ENCODE assay signal across 12 cellular contexts in genomic region chr9:89532478-89532877, GRCh38. TPM values are rescaled to one million over a fixed set of nuclear protein-coding genes. Genes with fewer than 3 reads are reported as not detected.
DNase-seq lines count a peak whose midpoint lies in the region; ATAC-seq and TF ChIP-seq lines count a peak whose summit lies in the region.
"Had no signal": no experiment of that assay in that cellular context is flagged by ENCODE, and none has a peak within 500 bp of the region (broad histone marks: within the 10 kb centered on the region; RNA-seq: fewer than 3 reads in every experiment).

No MANE protein-coding gene starts in this region.

- CTCF ChIA-PET in activated naive CD4-positive, alpha-beta T cell treated with anti-CD3 and anti-CD28 coated beads for 36 hours (lab: Charles Lee): interaction anchor here (1.3 to 3.2 kb wide), 4 partner anchors 16 to 53 kb away, joined by 3 to 17 read pairs (median 4); no protein-coding TSS in a partner anchor
- CTCF ChIA-PET in PC-9 (lab: Charles Lee): no interaction called here

- ATAC-seq in GM19023 (IDR thresholded peaks at IDR 0.05; ENCODE audit: unreplicated experiment) (no peak), GM23338 (no peak)
- ATAC-seq: PC-3 had no signal

- no peaks in the 10 kb centered on the region for H3K27me3 Mint-ChIP-seq in activated naive CD4-positive, alpha-beta T cell treated with anti-CD3 and anti-CD28 coated beads for 36 hours (ENCODE audit: low read depth)
- H3K27me3 Mint-ChIP-seq in GM23338 (ENCODE audit: insufficient read depth, low read depth, poor library complexity) (peaks cover 6% of the 10 kb centered on the region), type B pancreatic cell (no peaks in the 10 kb centered on the region)

- no peaks in the 10 kb centered on the region for H3K9me3 Mint-ChIP-seq in activated naive CD4-positive, alpha-beta T cell treated with anti-CD3 and anti-CD28 coated beads for 36 hours
- H3K9me3 Mint-ChIP-seq in GM23338 (peaks cover 12% of the 10 kb centered on the region; the same call in 2 of the 3 replicates), type B pancreatic cell (peaks cover 11% of the 10 kb centered on the region)

- H3K27ac ChIP-seq in GM23338 (ENCODE audit: low read depth): no peak overlapping the region
- H3K27ac ChIP-seq in PC-9: no peak overlapping the region

- DNase-seq in activated gamma-delta T cell treated with Interleukin-2 at 50 U/mL for 16 hours (peak; percentile 38), activated gamma-delta T cell (lab: John Stamatoyannopoulos, UW) (no peak), mucosa of gallbladder (ENCODE audit: low spot score) (peak; percentile 49), GM23338 (ENCODE audit: low spot score) (no peak), type B pancreatic cell (ENCODE audit: extremely low spot score, unreplicated experiment) (no peak), PC-9 (no peak)
- peak; percentile 88 for DNase-seq in activated naive CD4-positive, alpha-beta T cell treated with anti-CD3 and anti-CD28 coated beads for 36 hours
- DNase-seq: central memory CD4-positive, alpha-beta T cell; GOT3; MM.1S; PC-3 had no signal

- no peaks in the 10 kb centered on the region for H3K36me3 ChIP-seq in GM23338 (ENCODE audit: insufficient read depth)
- H3K36me3 ChIP-seq in PC-9 (ENCODE audit: low read depth): no peaks in the 10 kb centered on the region

- POLR2A ChIA-PET in PC-9 (lab: Charles Lee; ENCODE audit: unreplicated experiment): no interaction called here

- no peak overlapping the region for H3K4me3 Mint-ChIP-seq in activated naive CD4-positive, alpha-beta T cell treated with anti-CD3 and anti-CD28 coated beads for 36 hours
- H3K4me3 Mint-ChIP-seq in GM23338 (no peak overlapping the region), type B pancreatic cell (no peak overlapping the region)

- no peaks in the 10 kb centered on the region for H3K79me2 ChIP-seq in GM23338 (replicated peaks; ENCODE audit: insufficient read depth)
- no peaks in the 10 kb centered on the region for H3K79me2 ChIP-seq in PC-9 (ENCODE audit: low read depth)

- TF ChIP-seq CTCF in GM23338 (conservative IDR thresholded peaks at IDR 0.05; ENCODE audit: low read depth in 2 of 2) (no peak), type B pancreatic cell (conservative IDR thresholded peaks at IDR 0.05) (no peak), PC-9 (conservative IDR thresholded peaks at IDR 0.05) (no peak)

- H3K27me3 ChIP-seq in GM23338 (ENCODE audit: insufficient read depth) (no peaks in the 10 kb centered on the region), PC-9 (ENCODE audit: insufficient read depth, low read depth) (no peaks in the 10 kb centered on the region)

- H3K9me2 ChIP-seq in GM23338 (ENCODE audit: insufficient read depth) (no peaks in the 10 kb centered on the region), PC-9 (ENCODE audit: insufficient read depth) (no peaks in the 10 kb centered on the region)

- H3F3A ChIP-seq in GM23338 (replicated peaks; ENCODE audit: low read depth) (no peaks in the 10 kb centered on the region), PC-9 (ENCODE audit: insufficient read depth, low read depth) (0 out of 2 replicates have a peak, but pooled peaks cover 11% of the 10 kb centered on the region)

- no peaks in the 10 kb centered on the region for H4K20me1 ChIP-seq in GM23338 (replicated peaks; ENCODE audit: insufficient read depth)
- H4K20me1 ChIP-seq in PC-9 (ENCODE audit: insufficient read depth): no peaks in the 10 kb centered on the region

- intact Hi-C loops in activated naive CD4-positive, alpha-beta T cell treated with anti-CD3 and anti-CD28 coated beads for 36 hours (cut with micrococcal nuclease): loop anchor here (1.0 kb wide), 2 partner anchors 10 to 68 kb away; no protein-coding TSS in a partner anchor
- intact Hi-C loops in PC-9 (cut with micrococcal nuclease; ENCODE audit: unreplicated experiment): no loop called here

- H3K4me1 Mint-ChIP-seq in activated naive CD4-positive, alpha-beta T cell treated with anti-CD3 and anti-CD28 coated beads for 36 hours (ENCODE audit: low read depth): peaks cover 93% of the 10 kb centered on the region
- peaks cover 5% of the 10 kb centered on the region for H3K4me1 Mint-ChIP-seq in GM23338
- peaks cover 21% of the 10 kb centered on the region for H3K4me1 Mint-ChIP-seq in type B pancreatic cell (ENCODE audit: unreplicated experiment)

- no peaks in the 10 kb centered on the region for H3K4me1 ChIP-seq in GM23338 (ENCODE audit: insufficient read depth)
- H3K4me1 ChIP-seq in PC-9 (replicated peaks; ENCODE audit: insufficient read depth): peaks cover 20% of the 10 kb centered on the region

- H3K4me3 ChIP-seq in GM23338 (no peak overlapping the region), PC-9 (no peak overlapping the region)

- H3K4me2 ChIP-seq in GM23338: no peak overlapping the region
- H3K4me2 ChIP-seq in PC-9: no peak overlapping the region

- BruUV-seq in PC-9 (replicated peaks; lab: Mats Ljungman, UMichigan): no TSS peak

- peak overlapping the region; percentile 88 for H3K27ac Mint-ChIP-seq in activated naive CD4-positive, alpha-beta T cell treated with anti-CD3 and anti-CD28 coated beads for 36 hours
- H3K27ac Mint-ChIP-seq in GM23338 (no peak overlapping the region), type B pancreatic cell (no peak overlapping the region)

- H3K9me3 ChIP-seq in PC-9 (ENCODE audit: insufficient read depth, low read depth): no peaks in the 10 kb centered on the region

- no peak overlapping the region for H2AFZ ChIP-seq in GM23338
- no peak overlapping the region for H2AFZ ChIP-seq in PC-9

- H3K36me3 Mint-ChIP-seq in activated naive CD4-positive, alpha-beta T cell treated with anti-CD3 and anti-CD28 coated beads for 36 hours (ENCODE audit: low read depth): no peaks in the 10 kb centered on the region
- H3K36me3 Mint-ChIP-seq in GM23338 (ENCODE audit: low read depth): no peaks in the 10 kb centered on the region
- no peaks in the 10 kb centered on the region for H3K36me3 Mint-ChIP-seq in type B pancreatic cell

TF ChIP-seq in GM23338, 12 proteins besides CTCF, POLR2A, EP300 and RAD21:
- TF ChIP-seq POLR2AphosphoS5 (IDR thresholded peaks at IDR 0.05; ENCODE audit: low read depth): no peak

RNA-seq across cellular contexts. Expression of gene SEMA4D, which starts 34.6 kb away (rescaled TPM):
- total RNA-seq in activated naive CD4-positive, alpha-beta T cell treated with anti-CD3 and anti-CD28 coated beads for 36 hours: 100 to 1,000 TPM; 156 to 160 TPM
- total RNA-seq in mucosa of gallbladder (66.2 TPM), type B pancreatic cell (ENCODE audit: low replicate concordance) (32.3 and 43.6 TPM in 2 replicates), PC-9 (2021) (48.4 and 58.3 TPM in 2 replicates)
- total RNA-seq in GM23338 (2014; rRNA removed; shearing (Covaris generic)): 48.0 and 63.0 TPM in 2 replicates
- polyA plus RNA-seq in GM23338 (2016; fragmentation: Nextera tagmentation; extraction: Ambion mirVana): 17.1 and 19.3 TPM in 2 replicates

Comparison
In these comparisons a context has a peak if more than half of its experiments do, and no peak if none do; other contexts are left out.
1. DNase-seq: peak in activated gamma-delta T cell treated with Interleukin-2 at 50 U/mL for 16 hours (single experiment), activated naive CD4-positive, alpha-beta T cell treated with anti-CD3 and anti-CD28 coated beads for 36 hours (single experiment) and mucosa of gallbladder (single experiment); none in activated gamma-delta T cell (single experiment), GM23338 (single experiment), type B pancreatic cell (single experiment) and PC-9 (0 of 2).